Comparison of ENCODE assay signal across 9 cellular contexts in genomic region chr3:94249491-94250079, GRCh38.
A peak's percentile ranks its signal among the peaks of the same experiment; 100 is the strongest.
DNase-seq lines count a peak whose midpoint lies in the region; ATAC-seq and TF ChIP-seq lines count a peak whose summit lies in the region.
"Had no signal": no experiment of that assay in that cellular context is flagged by ENCODE, and none has a peak within 500 bp of the region (broad histone marks: within the 10 kb centered on the region; RNA-seq: fewer than 3 reads in every experiment).

No MANE protein-coding gene starts in this region.

- H3K4me3 ChIP-seq in Caco-2 (ENCODE audit: low read depth, low read length) (no peak overlapping the region), OCI-LY3 (ENCODE audit: low read length) (peak overlapping the region; percentile 10; the same call in 1 of the 2 replicates), osteoblast (ENCODE audit: insufficient read depth, low read length) (no peak overlapping the region), tibial artery (no peak overlapping the region)

- POLR2A ChIA-PET in Caco-2 (lab: Charles Lee): no interaction called here

- H2AFZ ChIP-seq in OCI-LY3 (ENCODE audit: low read depth, low read length) (peak overlapping the region; percentile 51; the same call in 1 of the 2 replicates), osteoblast (ENCODE audit: low read length) (no peak overlapping the region)

- H3K27me3 ChIP-seq in Caco-2 (replicated peaks; ENCODE audit: control insufficient read depth, insufficient read depth, low read length): no peaks in the 10 kb centered on the region
- H3K27me3 ChIP-seq in OCI-LY3 (ENCODE audit: low read depth, low read length): no peaks in the 10 kb centered on the region
- peaks cover 8% of the 10 kb centered on the region for H3K27me3 ChIP-seq in osteoblast (ENCODE audit: insufficient read depth, low read length)
- H3K27me3 ChIP-seq in tibial artery: peaks cover 0 to 6% of the 10 kb centered on the region in 2 donors

- no peak overlapping the region for H3K9ac ChIP-seq in OCI-LY3 (ENCODE audit: low read length)

- DNase-seq in Caco-2 (peak; percentile 48 to 73), fibroblast of the conjunctiva (ENCODE audit: low read depth) (peak; percentile 43), osteoblast (ENCODE audit: insufficient read length, low spot score, missing footprints) (peak; percentile 32), tibial artery (peak in 1 of 2 donors; percentile 54)
- peak; percentile 63 for DNase-seq in activated T-cell treated with anti-CD3 and anti-CD28 coated beads, Interleukin-2, amount 50 U/mL, for 24 hours

- H3K36me3 ChIP-seq in Caco-2 (ENCODE audit: control insufficient read depth, insufficient read depth, low read length): no peaks in the 10 kb centered on the region
- no peaks in the 10 kb centered on the region for H3K36me3 ChIP-seq in OCI-LY3 (replicated peaks; ENCODE audit: low read depth, low read length)
- H3K36me3 ChIP-seq in osteoblast (ENCODE audit: insufficient read depth, low read length): no peaks in the 10 kb centered on the region
- no peaks in the 10 kb centered on the region for H3K36me3 ChIP-seq in tibial artery

- no peaks in the 10 kb centered on the region for H3K36me3 Mint-ChIP-seq in Caco-2 (ENCODE audit: insufficient read depth, unreplicated experiment)
- no peaks in the 10 kb centered on the region for H3K36me3 Mint-ChIP-seq in activated T-cell treated with anti-CD3 and anti-CD28 coated beads, Interleukin-2, amount 50 U/mL, for 24 hours (ENCODE audit: low read depth)

- CTCF ChIA-PET in Caco-2 (lab: Charles Lee): interaction anchor here (0.6 to 1.3 kb wide), 6 partner anchors 83 to 613 kb away, joined by 3 to 10 read pairs (median 4); no protein-coding TSS in a partner anchor

- peaks cover 25% of the 10 kb centered on the region for H3K4me1 Mint-ChIP-seq in Caco-2 (ENCODE audit: low read depth, unreplicated experiment)
- no peaks in the 10 kb centered on the region for H3K4me1 Mint-ChIP-seq in activated T-cell treated with anti-CD3 and anti-CD28 coated beads, Interleukin-2, amount 50 U/mL, for 24 hours (ENCODE audit: low read depth)
- H3K4me1 Mint-ChIP-seq: central memory CD8-positive, alpha-beta T cell had no signal

- H3K9me3 ChIP-seq in Caco-2: no peaks in the 10 kb centered on the region
- H3K9me3 ChIP-seq in OCI-LY3 (ENCODE audit: insufficient read depth, low read length): no peaks in the 10 kb centered on the region
- H3K9me3 ChIP-seq in osteoblast (ENCODE audit: low read depth, low read length): no peaks in the 10 kb centered on the region
- no peaks in the 10 kb centered on the region for H3K9me3 ChIP-seq in tibial artery

- peaks cover 29% of the 10 kb centered on the region for H3K4me1 ChIP-seq in Caco-2
- H3K4me1 ChIP-seq in OCI-LY3 (ENCODE audit: low read length): peaks cover 39% of the 10 kb centered on the region
- peaks cover 7% of the 10 kb centered on the region for H3K4me1 ChIP-seq in osteoblast (ENCODE audit: insufficient read depth, low read length)
- H3K4me1 ChIP-seq in tibial artery: peaks cover 0 to 4% (median 0%) of the 10 kb centered on the region in 4 donors

- H4K20me1 ChIP-seq in OCI-LY3 (ENCODE audit: insufficient read depth, low read length): no peaks in the 10 kb centered on the region
- H4K20me1 ChIP-seq in osteoblast (ENCODE audit: insufficient read depth, low read length): no peaks in the 10 kb centered on the region

- no TSS peak for BruUV-seq in Caco-2 (replicated peaks; lab: Mats Ljungman, UMichigan)

- intact Hi-C loops in Caco-2 (cut with micrococcal nuclease; ENCODE audit: unreplicated experiment) (loop anchor here (1.0 to 2.0 kb wide), 5 partner anchors 57 to 467 kb away; no protein-coding TSS in a partner anchor), tibial artery (cut with DNase I; ENCODE audit: low total_unique reads) (no loop called here)

- H3K27ac ChIP-seq in OCI-LY3 (ENCODE audit: low read length) (peak overlapping the region; percentile 4; the same call in 1 of the 2 replicates), osteoblast (ENCODE audit: low read depth, low read length) (no peak overlapping the region), tibial artery (no peak overlapping the region)

- H3K4me2 ChIP-seq in OCI-LY3 (ENCODE audit: low read length) (peak overlapping the region; percentile 41), osteoblast (ENCODE audit: insufficient read depth, low read length) (no peak overlapping the region)

- H3K4me3 Mint-ChIP-seq in Caco-2 (ENCODE audit: unreplicated experiment): no peak overlapping the region
- H3K4me3 Mint-ChIP-seq in activated T-cell treated with anti-CD3 and anti-CD28 coated beads, Interleukin-2, amount 50 U/mL, for 24 hours: no peak overlapping the region
- H3K4me3 Mint-ChIP-seq: central memory CD8-positive, alpha-beta T cell had no signal

- no peaks in the 10 kb centered on the region for H3K79me2 ChIP-seq in OCI-LY3 (ENCODE audit: low read length)
- H3K79me2 ChIP-seq in osteoblast (ENCODE audit: insufficient read depth, low read length): no peaks in the 10 kb centered on the region

- peaks cover 2% of the 10 kb centered on the region for H3K27me3 Mint-ChIP-seq in Caco-2 (ENCODE audit: insufficient read depth, unreplicated experiment)
- H3K27me3 Mint-ChIP-seq in activated T-cell treated with anti-CD3 and anti-CD28 coated beads, Interleukin-2, amount 50 U/mL, for 24 hours: peaks cover 11% of the 10 kb centered on the region

- ATAC-seq in GM19351 (IDR thresholded peaks at IDR 0.05; ENCODE audit: unreplicated experiment): peak; percentile 94
- ATAC-seq in HG03565 (IDR thresholded peaks at IDR 0.05; ENCODE audit: unreplicated experiment): peak; percentile 88

- H3K9me3 Mint-ChIP-seq in Caco-2 (ENCODE audit: unreplicated experiment): no peaks in the 10 kb centered on the region
- H3K9me3 Mint-ChIP-seq in activated T-cell treated with anti-CD3 and anti-CD28 coated beads, Interleukin-2, amount 50 U/mL, for 24 hours: no peaks in the 10 kb centered on the region
- H3K9me3 Mint-ChIP-seq: central memory CD8-positive, alpha-beta T cell had no signal

- TF ChIP-seq CTCF in Caco-2 (IDR thresholded peaks at IDR 0.05; ENCODE audit: insufficient read depth in 1 of 2, low read depth in 1 of 2, low read length in 1 of 2, severe bottlenecking in 1 of 2, unreplicated experiment in 1 of 2): peak; percentile 70 to 74
- peak; percentile 93 for TF ChIP-seq CTCF in OCI-LY3 (IDR thresholded peaks at IDR 0.05; ENCODE audit: low read depth, low read length)
- peak; percentile 93 for TF ChIP-seq CTCF in osteoblast (IDR thresholded peaks at IDR 0.05; ENCODE audit: extremely low read depth, low read depth, low read length)
- TF ChIP-seq CTCF in tibial artery (IDR thresholded peaks at IDR 0.05): peak; percentile 57 to 75

- H3K27ac Mint-ChIP-seq in Caco-2 (ENCODE audit: unreplicated experiment): no peak overlapping the region
- H3K27ac Mint-ChIP-seq in activated T-cell treated with anti-CD3 and anti-CD28 coated beads, Interleukin-2, amount 50 U/mL, for 24 hours: no peak overlapping the region
